9 cellular contexts compared by ENCODE assay signal in genomic region chr1:220990417-220991337, GRCh38.
DNase-seq lines count a peak whose midpoint lies in the region; ATAC-seq and TF ChIP-seq lines count a peak whose summit lies in the region.
"Had no signal": no experiment of that assay in that cellular context is flagged by ENCODE, and none has a peak within 500 bp of the region (broad histone marks: within the 10 kb centered on the region; RNA-seq: fewer than 3 reads in every experiment).

No MANE protein-coding gene starts in this region.

- DNase-seq in SK-MEL-5 (ENCODE audit: low read depth, low spot score) (peak; percentile 9), fibroblast of lung (ENCODE audit: low read depth in 2 of 2) (peak; percentile 59 to 81), NCI-H2107 treated with DMSO at 0.1 percent for 48 hours (lab: John Stamatoyannopoulos, UW; ENCODE audit: unreplicated experiment) (no peak), C1 segment of cervical spinal cord (lab: John Stamatoyannopoulos, UW) (no peak)
- no peak for DNase-seq in stimulated activated naive B cell treated with anti-CD40 and anti-IgM and Interleukin-4, amounts not matched to agents 10 μg/mL and 1 μg/mL and 100 μg/mL, for 72 hours
- DNase-seq: activated T-cell treated with anti-CD3 and anti-CD28 coated beads, Interleukin-2, amount 50 U/mL, for 24 hours; left ventricle myocardium inferior had no signal

- POLR2A ChIA-PET in HEK293 (lab: Yijun Ruan, JAX), result no interaction called here

- H3K27ac Mint-ChIP-seq in stimulated activated naive B cell treated with anti-CD40 and anti-IgM and Interleukin-4, amounts not matched to agents 10 μg/mL and 1 μg/mL and 100 μg/mL, for 72 hours, result no peak overlapping the region
- H3K27ac Mint-ChIP-seq: activated T-cell treated with anti-CD3 and anti-CD28 coated beads, Interleukin-2, amount 50 U/mL, for 24 hours had no signal

- no peaks in the 10 kb centered on the region for H3K79me2 ChIP-seq in fibroblast of lung (ENCODE audit: control insufficient read depth, insufficient read depth, low read length)

- H3K4me1 ChIP-seq in HEK293 (ENCODE audit: control insufficient read depth, insufficient read depth, low read length) (peaks cover 12% of the 10 kb centered on the region), fibroblast of lung (ENCODE audit: control insufficient read depth, extremely low read depth, insufficient read depth, low read length) (peaks cover 11% of the 10 kb centered on the region)
- H3K4me1 ChIP-seq: left ventricle myocardium inferior had no signal

- no peaks in the 10 kb centered on the region for H3K27me3 ChIP-seq in fibroblast of lung (ENCODE audit: control insufficient read depth, insufficient read depth, low read length)

- no peak overlapping the region for H3K9ac ChIP-seq in fibroblast of lung (ENCODE audit: insufficient read depth, low read length)

- H4K20me1 ChIP-seq in fibroblast of lung (ENCODE audit: control insufficient read depth, extremely low read depth, insufficient read depth, low read length), result no peaks in the 10 kb centered on the region

- peaks cover 20 to 22% of the 10 kb centered on the region in 2 donors for H3K9me3 Mint-ChIP-seq in stimulated activated naive B cell treated with anti-CD40 and anti-IgM and Interleukin-4, amounts not matched to agents 10 μg/mL and 1 μg/mL and 100 μg/mL, for 72 hours
- H3K9me3 Mint-ChIP-seq: activated T-cell treated with anti-CD3 and anti-CD28 coated beads, Interleukin-2, amount 50 U/mL, for 24 hours had no signal

- peak; percentile 74 to 78 for ATAC-seq in stimulated activated naive B cell treated with anti-CD40 and anti-IgM and Interleukin-4, amounts not matched to agents 10 μg/mL and 1 μg/mL and 100 μg/mL, for 72 hours (replicated peaks)
- no peak for ATAC-seq in GM19463 (IDR thresholded peaks at IDR 0.05; ENCODE audit: unreplicated experiment)

- in situ Hi-C loops in SK-MEL-5 (cut with HindIII; ENCODE audit: low pct_unique_long_range_greater_than_20kb, low sequenced_read_pairs), result no loop called here

- peaks cover 24 to 37% of the 10 kb centered on the region in 2 donors for H3K4me1 Mint-ChIP-seq in stimulated activated naive B cell treated with anti-CD40 and anti-IgM and Interleukin-4, amounts not matched to agents 10 μg/mL and 1 μg/mL and 100 μg/mL, for 72 hours

- H3K9me3 ChIP-seq in HEK293 (ENCODE audit: control insufficient read depth, insufficient read depth, low read depth, low read length) (no peaks in the 10 kb centered on the region), fibroblast of lung (ENCODE audit: control insufficient read depth, insufficient read depth, low read depth, low read length) (no peaks in the 10 kb centered on the region)

- H3K27ac ChIP-seq in HEK293 (ENCODE audit: extremely low read depth, low read depth, low read length) (peak overlapping the region; percentile 66; the same call in 1 of the 2 replicates), fibroblast of lung (ENCODE audit: insufficient read depth, low read length) (no peak overlapping the region)
- H3K27ac ChIP-seq: left ventricle myocardium inferior had no signal

- CTCF ChIA-PET in HEK293 (lab: Yijun Ruan, JAX), result interaction anchor here (0.8 to 1.3 kb wide), 2 partner anchors 81 to 117 kb away, joined by 3 to 5 read pairs; no protein-coding TSS in a partner anchor

- no peaks in the 10 kb centered on the region for H3K36me3 ChIP-seq in HEK293 (ENCODE audit: control insufficient read depth in 2 of 2, insufficient read depth in 1 of 2, low read length in 2 of 2)
- no peaks in the 10 kb centered on the region for H3K36me3 ChIP-seq in fibroblast of lung (ENCODE audit: control insufficient read depth, insufficient read depth, low read length)
- H3K36me3 ChIP-seq: left ventricle myocardium inferior had no signal

- no peak overlapping the region for H3K4me3 Mint-ChIP-seq in stimulated activated naive B cell treated with anti-CD40 and anti-IgM and Interleukin-4, amounts not matched to agents 10 μg/mL and 1 μg/mL and 100 μg/mL, for 72 hours
- H3K4me3 Mint-ChIP-seq: activated T-cell treated with anti-CD3 and anti-CD28 coated beads, Interleukin-2, amount 50 U/mL, for 24 hours had no signal

- H3K27me3 Mint-ChIP-seq in stimulated activated naive B cell treated with anti-CD40 and anti-IgM and Interleukin-4, amounts not matched to agents 10 μg/mL and 1 μg/mL and 100 μg/mL, for 72 hours, result no peaks in the 10 kb centered on the region

- H3K36me3 Mint-ChIP-seq in stimulated activated naive B cell treated with anti-CD40 and anti-IgM and Interleukin-4, amounts not matched to agents 10 μg/mL and 1 μg/mL and 100 μg/mL, for 72 hours, result peaks cover 11 to 13% of the 10 kb centered on the region in 2 donors

- no peak overlapping the region for H3K4me2 ChIP-seq in fibroblast of lung (ENCODE audit: extremely low read depth, insufficient read depth, low read length)

- no peak overlapping the region for H2AFZ ChIP-seq in fibroblast of lung (ENCODE audit: low read length)

- TF ChIP-seq CTCF in HEK293 (tag by site-specific recombination; IDR thresholded peaks at IDR 0.05), result no peak
- TF ChIP-seq CTCF in fibroblast of lung (conservative IDR thresholded peaks at IDR 0.05 in 1 of 2, IDR thresholded peaks at IDR 0.05 in 1 of 2; ENCODE audit: low read depth in 1 of 2, low read length in 2 of 2), result peak; percentile 15 to 29

- H3K4me3 ChIP-seq in HEK293 (ENCODE audit: low read depth, low read length) (no peak overlapping the region), fibroblast of lung (replicated peaks in 1 of 4; ENCODE audit: control extremely low read depth in 1 of 4, insufficient read depth in 1 of 4, low read depth in 3 of 4, low read length in 4 of 4) (no peak overlapping the region)
- H3K4me3 ChIP-seq: left ventricle myocardium inferior had no signal

TF ChIP-seq in HEK293, 187 proteins besides CTCF, POLR2A, EP300 and RAD21 (continues in another document):
- TF ChIP-seq, protein P1, sequence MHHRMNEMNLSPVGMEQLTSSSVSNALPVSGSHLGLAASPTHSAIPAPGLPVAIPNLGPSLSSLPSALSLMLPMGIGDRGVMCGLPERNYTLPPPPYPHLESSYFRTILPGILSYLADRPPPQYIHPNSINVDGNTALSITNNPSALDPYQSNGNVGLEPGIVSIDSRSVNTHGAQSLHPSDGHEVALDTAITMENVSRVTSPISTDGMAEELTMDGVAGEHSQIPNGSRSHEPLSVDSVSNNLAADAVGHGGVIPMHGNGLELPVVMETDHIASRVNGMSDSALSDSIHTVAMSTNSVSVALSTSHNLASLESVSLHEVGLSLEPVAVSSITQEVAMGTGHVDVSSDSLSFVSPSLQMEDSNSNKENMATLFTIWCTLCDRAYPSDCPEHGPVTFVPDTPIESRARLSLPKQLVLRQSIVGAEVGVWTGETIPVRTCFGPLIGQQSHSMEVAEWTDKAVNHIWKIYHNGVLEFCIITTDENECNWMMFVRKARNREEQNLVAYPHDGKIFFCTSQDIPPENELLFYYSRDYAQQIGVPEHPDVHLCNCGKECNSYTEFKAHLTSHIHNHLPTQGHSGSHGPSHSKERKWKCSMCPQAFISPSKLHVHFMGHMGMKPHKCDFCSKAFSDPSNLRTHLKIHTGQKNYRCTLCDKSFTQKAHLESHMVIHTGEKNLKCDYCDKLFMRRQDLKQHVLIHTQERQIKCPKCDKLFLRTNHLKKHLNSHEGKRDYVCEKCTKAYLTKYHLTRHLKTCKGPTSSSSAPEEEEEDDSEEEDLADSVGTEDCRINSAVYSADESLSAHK (tag by site-specific recombination; IDR thresholded peaks at IDR 0.05), result peak; percentile 46; the same call in 1 of the 2 replicates
- TF ChIP-seq ZNF23 (tag by site-specific recombination; IDR thresholded peaks at IDR 0.05; ENCODE audit: borderline replicate concordance), result no peak
- TF ChIP-seq, protein P2, sequence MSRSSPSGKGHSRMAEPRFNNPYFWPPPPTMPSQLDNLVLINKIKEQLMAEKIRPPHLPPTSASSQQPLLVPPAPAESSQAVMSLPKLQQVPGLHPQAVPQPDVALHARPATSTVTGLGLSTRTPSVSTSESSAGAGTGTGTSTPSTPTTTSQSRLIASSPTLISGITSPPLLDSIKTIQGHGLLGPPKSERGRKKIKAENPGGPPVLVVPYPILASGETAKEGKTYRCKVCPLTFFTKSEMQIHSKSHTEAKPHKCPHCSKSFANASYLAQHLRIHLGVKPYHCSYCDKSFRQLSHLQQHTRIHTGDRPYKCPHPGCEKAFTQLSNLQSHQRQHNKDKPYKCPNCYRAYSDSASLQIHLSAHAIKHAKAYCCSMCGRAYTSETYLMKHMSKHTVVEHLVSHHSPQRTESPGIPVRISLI (tag by site-specific recombination; IDR thresholded peaks at IDR 0.05), result no peak
- no peak for TF ChIP-seq HOXC10 (CRISPR knock-in tag; IDR thresholded peaks at IDR 0.05)
- no peak for TF ChIP-seq SETDB1 (IDR thresholded peaks at IDR 0.05; ENCODE audit: insufficient read length, low read length)
- TF ChIP-seq ZNF10 (tag by site-specific recombination; IDR thresholded peaks at IDR 0.05), result 0 out of 2 replicates have a peak, but pooled peaks have one; percentile 7
- TF ChIP-seq, protein P3, sequence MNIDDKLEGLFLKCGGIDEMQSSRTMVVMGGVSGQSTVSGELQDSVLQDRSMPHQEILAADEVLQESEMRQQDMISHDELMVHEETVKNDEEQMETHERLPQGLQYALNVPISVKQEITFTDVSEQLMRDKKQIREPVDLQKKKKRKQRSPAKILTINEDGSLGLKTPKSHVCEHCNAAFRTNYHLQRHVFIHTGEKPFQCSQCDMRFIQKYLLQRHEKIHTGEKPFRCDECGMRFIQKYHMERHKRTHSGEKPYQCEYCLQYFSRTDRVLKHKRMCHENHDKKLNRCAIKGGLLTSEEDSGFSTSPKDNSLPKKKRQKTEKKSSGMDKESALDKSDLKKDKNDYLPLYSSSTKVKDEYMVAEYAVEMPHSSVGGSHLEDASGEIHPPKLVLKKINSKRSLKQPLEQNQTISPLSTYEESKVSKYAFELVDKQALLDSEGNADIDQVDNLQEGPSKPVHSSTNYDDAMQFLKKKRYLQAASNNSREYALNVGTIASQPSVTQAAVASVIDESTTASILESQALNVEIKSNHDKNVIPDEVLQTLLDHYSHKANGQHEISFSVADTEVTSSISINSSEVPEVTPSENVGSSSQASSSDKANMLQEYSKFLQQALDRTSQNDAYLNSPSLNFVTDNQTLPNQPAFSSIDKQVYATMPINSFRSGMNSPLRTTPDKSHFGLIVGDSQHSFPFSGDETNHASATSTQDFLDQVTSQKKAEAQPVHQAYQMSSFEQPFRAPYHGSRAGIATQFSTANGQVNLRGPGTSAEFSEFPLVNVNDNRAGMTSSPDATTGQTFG (tag by site-specific recombination; IDR thresholded peaks at IDR 0.05; ENCODE audit: borderline replicate concordance), result no peak
- no peak for TF ChIP-seq ZNF138 (tag by site-specific recombination; IDR thresholded peaks at IDR 0.05; ENCODE audit: borderline replicate concordance)
- TF ChIP-seq ZFP41 (tag by site-specific recombination; IDR thresholded peaks at IDR 0.05; ENCODE audit: borderline replicate concordance), result no peak
- TF ChIP-seq ZNF2 (tag by site-specific recombination; IDR thresholded peaks at IDR 0.05), result no peak
- TF ChIP-seq ZXDB (tag by site-specific recombination; IDR thresholded peaks at IDR 0.05), result peak; percentile 87

Comparison
In these comparisons a context has a peak if more than half of its experiments do, and no peak if none do; other contexts are left out.
1. DNase-seq: peak in SK-MEL-5 (single experiment) and fibroblast of lung (2 of 2); none in stimulated activated naive B cell treated with anti-CD40 and anti-IgM and Interleukin-4, amounts not matched to agents 10 μg/mL and 1 μg/mL and 100 μg/mL, for 72 hours (single experiment), NCI-H2107 treated with DMSO at 0.1 percent for 48 hours (single experiment) and C1 segment of cervical spinal cord (0 of 14).